25 cellular contexts compared by ENCODE assay signal in the genomic region with DNA sequence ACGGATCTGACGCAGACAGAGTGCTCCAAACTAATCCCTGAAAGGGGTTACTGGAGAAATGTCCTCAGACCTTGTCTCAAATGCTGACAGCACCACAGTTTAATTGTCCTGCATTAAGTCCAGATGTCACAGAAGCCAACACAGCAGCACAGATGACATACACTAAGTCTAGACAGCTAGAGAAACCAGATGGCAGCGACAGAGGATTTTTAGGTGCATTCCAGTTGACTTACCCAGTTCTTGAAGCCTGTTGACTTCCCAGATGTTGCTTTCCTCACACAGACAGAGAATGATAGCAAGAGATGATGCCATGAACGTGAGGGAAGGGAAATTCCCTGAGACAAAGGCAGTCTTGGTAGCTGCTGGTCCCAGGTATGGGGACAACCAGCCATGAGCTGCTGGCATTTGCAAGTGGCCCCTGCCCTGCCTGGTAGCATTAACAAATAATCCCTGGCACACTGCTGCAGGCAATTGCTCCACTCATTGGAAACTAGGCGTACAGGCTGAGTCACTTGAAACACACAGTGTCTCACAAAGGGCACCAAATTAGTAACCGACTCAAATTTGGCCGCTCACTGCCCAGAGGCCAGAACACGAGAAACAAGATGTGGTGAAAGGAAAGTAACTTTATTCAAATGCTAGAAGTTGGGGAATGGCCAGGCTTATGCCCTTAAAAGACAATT. TPM values are rescaled to one million over a fixed set of nuclear protein-coding genes. Genes with fewer than 3 reads are reported as not detected.
A peak's percentile ranks its signal among the peaks of the same experiment; 100 is the strongest.
DNase-seq lines count a peak whose midpoint lies in the region; ATAC-seq and TF ChIP-seq lines count a peak whose summit lies in the region.
"Had no signal": no experiment of that assay in that cellular context is flagged by ENCODE, and none has a peak within 500 bp of the region (broad histone marks: within the 10 kb centered on the region; RNA-seq: fewer than 3 reads in every experiment).

No MANE protein-coding gene starts in this region.

- H3K27me3 Mint-ChIP-seq in glutamatergic neuron (ENCODE audit: unreplicated experiment) = no peaks in the 10 kb centered on the region
- H3K27me3 Mint-ChIP-seq: activated T-helper 17 cell treated with anti-CD3 and anti-CD28 coated beads, Interleukin-2, amount 50 U/mL, for 72 hours; stimulated activated naive CD8-positive, alpha-beta T cell treated with anti-CD3 and anti-CD28 coated beads, Interleukin-15, Interleukin-2, amounts not matched to agents 100 ng/mL and 50 ng/mL, for 24 hours; type B pancreatic cell had no signal

- peak; percentile 70 for DNase-seq in AG20443 (ENCODE audit: low spot score)
- peak; percentile 40 for DNase-seq in RPMI7951 (ENCODE audit: low read depth)
- DNase-seq in fibroblast of peridontal ligament (ENCODE audit: extremely low read depth) = peak; percentile 0
- DNase-seq in NCI-H1048 (lab: John Stamatoyannopoulos, UW) = no peak
- DNase-seq in GM10266 (ENCODE audit: extremely low spot score) = no peak
- DNase-seq in ACHN = no peak
- DNase-seq in glutamatergic neuron = no peak
- DNase-seq: activated CD4-positive, alpha-beta T cell treated with anti-CD3 and anti-CD28 coated beads for 1 hour; CD4-positive, alpha-beta memory T cell; GOT3; heart left ventricle; naive thymus-derived CD8-positive, alpha-beta T cell; NCI-H1694 treated with DMSO at 0.1 percent for 48 hours; NCI-H446; sigmoid colon; stimulated activated CD4-positive, alpha-beta T cell treated with anti-CD3 and anti-CD28 coated beads, Interleukin-2, amount 100 ng/mL, for 24 hours; T-helper 9 cell had no signal

- H3K9me3 Mint-ChIP-seq in glutamatergic neuron (ENCODE audit: unreplicated experiment) = peaks cover 4% of the 10 kb centered on the region
- H3K9me3 Mint-ChIP-seq: activated T-helper 17 cell treated with anti-CD3 and anti-CD28 coated beads, Interleukin-2, amount 50 U/mL, for 72 hours; type B pancreatic cell had no signal

- no peak overlapping the region for H3K4me3 Mint-ChIP-seq in glutamatergic neuron (ENCODE audit: unreplicated experiment)
- H3K4me3 Mint-ChIP-seq: activated T-helper 17 cell treated with anti-CD3 and anti-CD28 coated beads, Interleukin-2, amount 50 U/mL, for 72 hours; CD4-positive, alpha-beta memory T cell; naive thymus-derived CD8-positive, alpha-beta T cell; stimulated activated naive CD8-positive, alpha-beta T cell treated with anti-CD3 and anti-CD28 coated beads, Interleukin-15, Interleukin-2, amounts not matched to agents 100 ng/mL and 50 ng/mL, for 24 hours; type B pancreatic cell had no signal

- TF ChIP-seq CTCF in GM10266 (IDR thresholded peaks at IDR 0.05; ENCODE audit: control insufficient read depth, insufficient read depth, low read depth, missing control alignments) (no peak), glutamatergic neuron (IDR thresholded peaks at IDR 0.05; ENCODE audit: partially characterized antibody, unreplicated experiment) (no peak)

- no peak overlapping the region for H3K27ac Mint-ChIP-seq in glutamatergic neuron (ENCODE audit: unreplicated experiment)
- H3K27ac Mint-ChIP-seq: activated T-helper 17 cell treated with anti-CD3 and anti-CD28 coated beads, Interleukin-2, amount 50 U/mL, for 72 hours; CD4-positive, alpha-beta memory T cell; naive thymus-derived CD8-positive, alpha-beta T cell; stimulated activated naive CD8-positive, alpha-beta T cell treated with anti-CD3 and anti-CD28 coated beads, Interleukin-15, Interleukin-2, amounts not matched to agents 100 ng/mL and 50 ng/mL, for 24 hours; type B pancreatic cell had no signal

- peak; percentile 37 for ATAC-seq in GM19025 (IDR thresholded peaks at IDR 0.05; ENCODE audit: low read depth, unreplicated experiment)
- ATAC-seq: activated T-helper 17 cell treated with anti-CD3 and anti-CD28 coated beads, Interleukin-2, amount 50 U/mL, for 72 hours; heart left ventricle; naive thymus-derived CD8-positive, alpha-beta T cell had no signal

- H3K4me1 Mint-ChIP-seq in glutamatergic neuron (ENCODE audit: low read depth, unreplicated experiment) = no peaks in the 10 kb centered on the region
- H3K4me1 Mint-ChIP-seq: activated T-helper 17 cell treated with anti-CD3 and anti-CD28 coated beads, Interleukin-2, amount 50 U/mL, for 72 hours; CD4-positive, alpha-beta memory T cell; naive thymus-derived CD8-positive, alpha-beta T cell had no signal

- no peaks in the 10 kb centered on the region for H3K36me3 Mint-ChIP-seq in glutamatergic neuron (ENCODE audit: unreplicated experiment)
- H3K36me3 Mint-ChIP-seq: CD4-positive, alpha-beta memory T cell; naive thymus-derived CD8-positive, alpha-beta T cell; type B pancreatic cell had no signal

- in situ Hi-C loops in ACHN (cut with HindIII; ENCODE audit: low pct_ligation_motif_present, low pct_unique_long_range_greater_than_20kb, low sequenced_read_pairs) = no loop called here

RNA-seq across cellular contexts. Expression of a gene that starts 52.2 kb away (rescaled TPM):
- not detected in 2 replicates for total RNA-seq in RPMI7951 (2014; rRNA removed; shearing (Covaris generic))
- not detected for total RNA-seq in glutamatergic neuron (ENCODE audit: unreplicated experiment)
- total RNA-seq: A673; activated T-helper 17 cell treated with anti-CD3 and anti-CD28 coated beads, Interleukin-2, amount 50 U/mL, for 72 hours; CD4-positive, alpha-beta memory T cell; dermis microvascular lymphatic vessel endothelial cell; epithelial cell of proximal tubule; heart left ventricle; naive thymus-derived CD8-positive, alpha-beta T cell; SJSA1 had no signal

Comparison
In these comparisons a context has a peak if more than half of its experiments do, and no peak if none do; other contexts are left out.
1. DNase-seq: peak in AG20443 (single experiment), RPMI7951 (single experiment) and fibroblast of peridontal ligament (single experiment); none in NCI-H1048 (single experiment), GM10266 (single experiment), ACHN (single experiment) and glutamatergic neuron (single experiment).